ENCODE assay signal across 8 cellular contexts in the genomic region with DNA sequence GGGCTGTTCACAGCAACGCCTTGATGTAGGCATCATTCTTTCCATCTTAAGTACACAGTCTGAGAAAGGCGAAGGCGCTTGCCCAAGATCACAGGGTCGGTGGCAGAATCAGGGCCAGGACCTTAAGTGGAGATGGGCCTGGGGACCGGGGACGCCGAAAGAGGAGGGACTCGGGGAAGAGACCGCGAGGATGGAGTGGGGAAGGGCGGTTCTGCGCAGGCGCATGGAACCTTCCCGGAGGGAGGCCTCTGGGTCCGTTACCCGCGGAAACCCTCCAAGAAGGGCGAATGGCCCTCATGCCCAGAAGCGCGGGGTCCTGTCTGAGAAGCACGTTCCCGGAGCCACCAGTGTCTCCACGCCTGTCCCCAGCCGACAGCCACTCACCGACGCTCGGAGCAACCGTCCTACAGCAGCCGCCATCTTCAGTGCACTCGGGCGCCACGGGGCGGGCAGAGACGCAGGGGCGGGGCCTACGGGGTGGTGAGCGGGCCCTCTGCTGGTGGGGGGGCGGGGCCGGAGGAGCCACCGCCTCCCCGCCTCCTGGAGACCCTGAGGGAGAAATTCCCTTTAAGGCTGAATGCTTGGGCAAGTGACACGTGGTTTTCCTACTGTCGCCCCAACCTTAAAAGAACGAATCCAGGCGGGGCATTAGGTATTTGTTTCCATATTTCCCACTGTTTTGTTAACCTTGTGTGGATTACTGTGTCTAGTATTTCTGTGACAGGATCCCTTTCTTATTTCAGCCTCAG. TPM values are rescaled to one million over a fixed set of nuclear protein-coding genes. Genes with fewer than 3 reads are reported as not detected.
DNase-seq lines count a peak whose midpoint lies in the region; ATAC-seq, FAIRE-seq and TF ChIP-seq lines count a peak whose summit lies in the region.

A gene (minus strand): TSS at position 442 of the 749 bp plus-strand sequence. CDS start 22 bp downstream, at position 420.

- DNase-seq in NCI-H1694 treated with DMSO at 0.1 percent for 48 hours (lab: John Stamatoyannopoulos, UW) = peak; percentile 54
- peak; percentile 87 to 94 (median 90) for DNase-seq in T-helper 17 cell
- DNase-seq in right cardiac atrium = peak; percentile 95 to 99 (median 98)
- peak; percentile 75 for DNase-seq in renal cortical epithelial cell (ENCODE audit: low read depth)
- no peak for DNase-seq in D721Med (ENCODE audit: insufficient read length, low spot score)

- peak within 1 kb of the TSS; percentile 86 for H3K27ac Mint-ChIP-seq in T-helper 17 cell

- H3K4me3 Mint-ChIP-seq in T-helper 17 cell = peak within 1 kb of the TSS; percentile 98

- TF ChIP-seq CTCF in D721Med (IDR thresholded peaks at IDR 0.05; ENCODE audit: insufficient read depth, missing control alignments) = no peak

- H3K27me3 ChIP-seq in right cardiac atrium (ENCODE audit: control insufficient read depth, insufficient read depth) = no peaks in the 10 kb centered on the region

- no peak for FAIRE-seq in D721Med (lab: Jason Lieb, UNC)

- H3K4me1 Mint-ChIP-seq in T-helper 17 cell = peaks cover 20% of the 10 kb centered on the region

- H3K27me3 Mint-ChIP-seq in T-helper 17 cell = no peaks in the 10 kb centered on the region

- WGBS in right cardiac atrium = under 1% methylated on average over 45 of the region's 45 CpGs

- no peaks in the 10 kb centered on the region for H3K4me1 ChIP-seq in right cardiac atrium (ENCODE audit: control insufficient read depth, insufficient read depth, low read length)

- peak; percentile 94 for ATAC-seq in HG02885 (IDR thresholded peaks at IDR 0.05; ENCODE audit: poor library complexity, unreplicated experiment)
- ATAC-seq in T-helper 17 cell = peak; percentile 99
- peak; percentile 99 to 100 for ATAC-seq in right cardiac atrium

- peak; percentile 98 for TF ChIP-seq POLR2A in GM15510 (IDR thresholded peaks at IDR 0.05; ENCODE audit: borderline replicate concordance, extremely low read depth, insufficient read length)

- intact Hi-C loops in right cardiac atrium (cut with DNase I) = no loop called here

- H3K27ac ChIP-seq in angular gyrus (ENCODE audit: low read depth, low read length) (peak within 1 kb of the TSS; percentile 99), right cardiac atrium (ENCODE audit: low read length) (peak within 1 kb of the TSS; percentile 83)

- peak within 1 kb of the TSS; percentile 67 for H3K4me3 ChIP-seq in right cardiac atrium (ENCODE audit: low read length)

- H3K36me3 Mint-ChIP-seq in T-helper 17 cell (ENCODE audit: low read depth) = peaks cover 4% of the 10 kb centered on the region

- no peaks in the 10 kb centered on the region for H3K9me3 ChIP-seq in T-helper 17 cell (ENCODE audit: control insufficient read depth, low read length, poor library complexity, severe bottlenecking)
- no peaks in the 10 kb centered on the region for H3K9me3 ChIP-seq in right cardiac atrium (ENCODE audit: control insufficient read depth, low read length)

RNA-seq across cellular contexts. Expression of the gene that starts here (rescaled TPM):
- total RNA-seq in T-helper 17 cell = 10 to 100 TPM; 16.4 to 17.1 TPM
- 100 to 1,000 TPM; 163 to 198 (median 190) TPM for total RNA-seq in right cardiac atrium
- 233 TPM for polyA plus RNA-seq in right cardiac atrium
- total RNA-seq in renal cortical epithelial cell = 361 and 404 TPM in 2 replicates

Comparison
In these comparisons a context has a peak if more than half of its experiments do, and no peak if none do; other contexts are left out.
1. RNA of the gene that starts here (total RNA-seq): 361 to 404 TPM in renal cortical epithelial cell and 163 to 198 TPM in right cardiac atrium; 16.4 to 17.1 TPM in T-helper 17 cell; every median in the first group is over 4 times any median in the second.
2. Peak in every context shown above with its lines, with median percentiles within 50 percentile points of each other: ATAC-seq.